ENCODE assay signal across 1 cellular context in genomic region chr19:33064778-33065550, GRCh38.
TF ChIP-seq lines count a peak whose summit lies in the region.

Gene RHPN2, minus strand, starts transcription at chr19:33064888. Its CDS starts 36 bp downstream, at chr19:33064852.

TF ChIP-seq in HepG2, 621 proteins besides CTCF, POLR2A, EP300 and RAD21 (continued from another document and continues in another):
- TF ChIP-seq RERE (CRISPR knock-in tag; IDR thresholded peaks at IDR 0.05; ENCODE audit: low read depth) = no peak
- TF ChIP-seq MTA1 (CRISPR knock-in tag; IDR thresholded peaks at IDR 0.05; ENCODE audit: borderline replicate concordance) = no peak
- TF ChIP-seq HINFP (CRISPR knock-in tag; IDR thresholded peaks at IDR 0.05; ENCODE audit: low read depth) = no peak
- no peak for TF ChIP-seq ZFP82 (CRISPR knock-in tag; IDR thresholded peaks at IDR 0.05; ENCODE audit: borderline replicate concordance)
- no peak for TF ChIP-seq FOXA1 (IDR thresholded peaks at IDR 0.05)
- no peak for TF ChIP-seq FOXA1 (CRISPR knock-in tag; IDR thresholded peaks at IDR 0.05)
- TF ChIP-seq RFXANK (CRISPR knock-in tag; IDR thresholded peaks at IDR 0.05) = no peak
- no peak for TF ChIP-seq ZNF691 (CRISPR knock-in tag; IDR thresholded peaks at IDR 0.05; ENCODE audit: borderline replicate concordance, low read depth)
- no peak for TF ChIP-seq HCFC1 (IDR thresholded peaks at IDR 0.05; ENCODE audit: low read depth, low read length)
- no peak for TF ChIP-seq IRF1 (CRISPR knock-in tag; IDR thresholded peaks at IDR 0.05; ENCODE audit: low read depth)
- no peak for TF ChIP-seq SMYD3 (CRISPR knock-in tag; IDR thresholded peaks at IDR 0.05)
- TF ChIP-seq THRA (CRISPR knock-in tag; IDR thresholded peaks at IDR 0.05; ENCODE audit: borderline replicate concordance) = no peak
- no peak for TF ChIP-seq NKX3-1 (CRISPR knock-in tag; IDR thresholded peaks at IDR 0.05)
- peak; percentile 21; the same call in 1 of the 2 replicates for TF ChIP-seq ZNF614 (CRISPR knock-in tag; IDR thresholded peaks at IDR 0.05; ENCODE audit: borderline replicate concordance)
- no peak for TF ChIP-seq MIER3 (CRISPR knock-in tag; IDR thresholded peaks at IDR 0.05; ENCODE audit: borderline replicate concordance)
- no peak for TF ChIP-seq WIZ (CRISPR knock-in tag; IDR thresholded peaks at IDR 0.05)
- no peak for TF ChIP-seq PHB2 (IDR thresholded peaks at IDR 0.05; ENCODE audit: partially characterized antibody)
- no peak for TF ChIP-seq ZNF513 (CRISPR knock-in tag; conservative IDR thresholded peaks at IDR 0.05)
- TF ChIP-seq KAT8 (CRISPR knock-in tag; IDR thresholded peaks at IDR 0.05) = no peak
- TF ChIP-seq ZBTB2 (CRISPR knock-in tag; IDR thresholded peaks at IDR 0.05; ENCODE audit: low read depth) = no peak
- no peak for TF ChIP-seq SNAPC4 (CRISPR knock-in tag; IDR thresholded peaks at IDR 0.05)
- no peak for TF ChIP-seq ETS1 (CRISPR knock-in tag; IDR thresholded peaks at IDR 0.05)
- no peak for TF ChIP-seq ZNF484 (CRISPR knock-in tag; IDR thresholded peaks at IDR 0.05; ENCODE audit: borderline replicate concordance, low read depth)
- no peak for TF ChIP-seq NCOA1 (CRISPR knock-in tag; IDR thresholded peaks at IDR 0.05)
- TF ChIP-seq KDM6A (CRISPR knock-in tag; IDR thresholded peaks at IDR 0.05; ENCODE audit: low read depth) = no peak
- no peak for TF ChIP-seq JUN (CRISPR knock-in tag; IDR thresholded peaks at IDR 0.05)
- no peak for TF ChIP-seq CEBPB (IDR thresholded peaks at IDR 0.05; ENCODE audit: borderline replicate concordance, low read depth, low read length)
- no peak for TF ChIP-seq ZSCAN20 (CRISPR knock-in tag; IDR thresholded peaks at IDR 0.05; ENCODE audit: borderline replicate concordance)
- TF ChIP-seq ELK4 (CRISPR knock-in tag; IDR thresholded peaks at IDR 0.05; ENCODE audit: borderline replicate concordance) = no peak
- TF ChIP-seq KLF12 (CRISPR knock-in tag; IDR thresholded peaks at IDR 0.05; ENCODE audit: borderline replicate concordance) = no peak; the same call in 1 of the 2 replicates
- TF ChIP-seq HMGA1 (CRISPR knock-in tag; conservative IDR thresholded peaks at IDR 0.05) = no peak
- no peak for TF ChIP-seq USF2 (IDR thresholded peaks at IDR 0.05; ENCODE audit: low read depth, low read length)
- TF ChIP-seq USF2 (CRISPR knock-in tag; IDR thresholded peaks at IDR 0.05; ENCODE audit: borderline replicate concordance) = no peak
- no peak for TF ChIP-seq ZNF256 (CRISPR knock-in tag; conservative IDR thresholded peaks at IDR 0.05)
